ENCODE assay signal across 14 cellular contexts in genomic region chr2:48343154-48343553, GRCh38. TPM values are rescaled to one million over a fixed set of nuclear protein-coding genes. Genes with fewer than 3 reads are reported as not detected.
DNase-seq lines count a peak whose midpoint lies in the region; ATAC-seq and TF ChIP-seq lines count a peak whose summit lies in the region.
"Had no signal": no experiment of that assay in that cellular context is flagged by ENCODE, and none has a peak within 500 bp of the region (broad histone marks: within the 10 kb centered on the region; RNA-seq: fewer than 3 reads in every experiment).

No MANE protein-coding gene starts in this region.

- CTCF ChIA-PET in activated CD4-positive, alpha-beta memory T cell treated with anti-CD3 and anti-CD28 coated beads for 36 hours (lab: Charles Lee), result no interaction called here

- H3K4me1 ChIP-seq in right atrium auricular region, result peaks cover 0 to 50% of the 10 kb centered on the region in 2 donors
- H3K4me1 ChIP-seq in upper lobe of right lung, result peaks cover 43% of the 10 kb centered on the region
- H3K4me1 ChIP-seq in aorta (ENCODE audit: control insufficient read depth in 1 of 2, insufficient read depth in 2 of 2, low read length in 2 of 2), result peaks cover 2 to 3% of the 10 kb centered on the region in 2 donors

- peak overlapping the region; percentile 12 to 63 for H3K27ac ChIP-seq in right atrium auricular region
- peak overlapping the region; percentile 28 for H3K27ac ChIP-seq in upper lobe of right lung
- H3K27ac ChIP-seq in aorta (ENCODE audit: low read depth in 1 of 2, low read length in 2 of 2), result no peak overlapping the region

- intact Hi-C loops in left cardiac atrium (cut with DNase I), result no loop called here
- intact Hi-C loops in activated CD4-positive, alpha-beta memory T cell treated with anti-CD3 and anti-CD28 coated beads for 36 hours (cut with micrococcal nuclease), result no loop called here
- intact Hi-C loops in upper lobe of right lung (cut with DNase I), result no loop called here
- intact Hi-C loops in aorta (cut with DNase I), result no loop called here

- H3K4me3 ChIP-seq in right atrium auricular region, result no peak overlapping the region
- H3K4me3 ChIP-seq in upper lobe of right lung, result no peak overlapping the region
- H3K4me3 ChIP-seq in aorta (ENCODE audit: low read length in 2 of 2), result no peak overlapping the region
- H3K4me3 ChIP-seq: body of pancreas had no signal

- DNase-seq in right atrium auricular region (ENCODE audit: low spot score) (no peak), left cardiac atrium (no peak), memory B cell (ENCODE audit: low spot score in 2 of 2) (no peak), upper lobe of right lung (no peak), aorta (no peak)
- no peak for DNase-seq in activated CD4-positive, alpha-beta memory T cell treated with anti-CD3 and anti-CD28 coated beads for 36 hours
- DNase-seq: activated T-cell treated with anti-CD3 and anti-CD28 coated beads, Interleukin-2, amount 50 U/mL, for 48 hours; body of pancreas; Kasumi-1; NCI-H2029 treated with DMSO at 0.1 percent for 48 hours; NCI-H774; SIG-M5 had no signal

- H3K27ac Mint-ChIP-seq in activated CD4-positive, alpha-beta memory T cell treated with anti-CD3 and anti-CD28 coated beads for 36 hours, result no peak overlapping the region
- peak overlapping the region; percentile 87 for H3K27ac Mint-ChIP-seq in memory B cell

- no peaks in the 10 kb centered on the region for H3K27me3 Mint-ChIP-seq in activated CD4-positive, alpha-beta memory T cell treated with anti-CD3 and anti-CD28 coated beads for 36 hours
- no peaks in the 10 kb centered on the region for H3K27me3 Mint-ChIP-seq in memory B cell

- H3K36me3 ChIP-seq in right atrium auricular region (no peaks in the 10 kb centered on the region), upper lobe of right lung (no peaks in the 10 kb centered on the region), aorta (ENCODE audit: control insufficient read depth in 1 of 2, insufficient read depth in 2 of 2, low read length in 1 of 2) (no peaks in the 10 kb centered on the region)

- peaks cover 27% of the 10 kb centered on the region for H3K36me3 Mint-ChIP-seq in activated CD4-positive, alpha-beta memory T cell treated with anti-CD3 and anti-CD28 coated beads for 36 hours
- peaks cover 19% of the 10 kb centered on the region for H3K36me3 Mint-ChIP-seq in memory B cell

- no peak for ATAC-seq in left cardiac atrium
- ATAC-seq in memory B cell (ENCODE audit: low read depth), result no peak
- no peak for ATAC-seq in upper lobe of right lung
- no peak for ATAC-seq in HG02884 (IDR thresholded peaks at IDR 0.05; ENCODE audit: unreplicated experiment)
- no peak for ATAC-seq in aorta (ENCODE audit: low FRiP score)
- no peak for ATAC-seq in GM21447 (IDR thresholded peaks at IDR 0.05; ENCODE audit: unreplicated experiment)
- ATAC-seq: body of pancreas had no signal

- POLR2A ChIA-PET in activated CD4-positive, alpha-beta memory T cell treated with anti-CD3 and anti-CD28 coated beads for 36 hours (lab: Charles Lee), result no interaction called here

- H3K4me1 Mint-ChIP-seq in activated CD4-positive, alpha-beta memory T cell treated with anti-CD3 and anti-CD28 coated beads for 36 hours (ENCODE audit: low read depth), result peaks cover 44% of the 10 kb centered on the region
- peaks cover 16% of the 10 kb centered on the region for H3K4me1 Mint-ChIP-seq in memory B cell

- H3K4me3 Mint-ChIP-seq in activated CD4-positive, alpha-beta memory T cell treated with anti-CD3 and anti-CD28 coated beads for 36 hours, result peak overlapping the region; percentile 17
- no peak overlapping the region for H3K4me3 Mint-ChIP-seq in memory B cell

- 71 to 81% methylated on average over 1 of the region's 1 CpG for WGBS in aorta, 2 donors

- peaks cover 23% of the 10 kb centered on the region for H3K9me3 Mint-ChIP-seq in activated CD4-positive, alpha-beta memory T cell treated with anti-CD3 and anti-CD28 coated beads for 36 hours
- H3K9me3 Mint-ChIP-seq in memory B cell, result peaks cover 6% of the 10 kb centered on the region

- H3K9me3 ChIP-seq in right atrium auricular region (peaks cover 0 to 15% of the 10 kb centered on the region in 2 donors), upper lobe of right lung (peaks cover 8% of the 10 kb centered on the region), aorta (ENCODE audit: control insufficient read depth, low read length) (no peaks in the 10 kb centered on the region)

- H3K27me3 ChIP-seq in right atrium auricular region (no peaks in the 10 kb centered on the region), upper lobe of right lung (no peaks in the 10 kb centered on the region), aorta (ENCODE audit: control insufficient read depth in 1 of 2, insufficient read depth in 2 of 2, low read length in 1 of 2) (no peaks in the 10 kb centered on the region)
- H3K27me3 ChIP-seq: body of pancreas had no signal

- TF ChIP-seq CTCF in right atrium auricular region (IDR thresholded peaks at IDR 0.05) (no peak), upper lobe of right lung (IDR thresholded peaks at IDR 0.05) (no peak)

RNA-seq across cellular contexts. Expression of gene FOXN2, which starts 28.7 kb away (rescaled TPM):
- total RNA-seq in right atrium auricular region (10 to 100 TPM; 17.6 to 29.1 TPM), left cardiac atrium (10 to 100 TPM; 18.0 to 27.9 TPM), upper lobe of right lung (33.8 TPM), aorta (10 to 100 TPM; 25.6 to 28.4 TPM)
- 10 to 100 TPM; 45.7 to 47.0 TPM for total RNA-seq in activated CD4-positive, alpha-beta memory T cell treated with anti-CD3 and anti-CD28 coated beads for 36 hours
- 1 to 10 TPM; 5.9 to 6.6 TPM for polyA plus RNA-seq in aorta

Comparison
In these comparisons a context has a peak if more than half of its experiments do, and no peak if none do; other contexts are left out.
1. H3K27ac ChIP-seq: peak in right atrium auricular region (2 of 2) and upper lobe of right lung (single experiment); none in aorta (0 of 2).